8 cellular contexts compared by ENCODE assay signal in the genomic region with DNA sequence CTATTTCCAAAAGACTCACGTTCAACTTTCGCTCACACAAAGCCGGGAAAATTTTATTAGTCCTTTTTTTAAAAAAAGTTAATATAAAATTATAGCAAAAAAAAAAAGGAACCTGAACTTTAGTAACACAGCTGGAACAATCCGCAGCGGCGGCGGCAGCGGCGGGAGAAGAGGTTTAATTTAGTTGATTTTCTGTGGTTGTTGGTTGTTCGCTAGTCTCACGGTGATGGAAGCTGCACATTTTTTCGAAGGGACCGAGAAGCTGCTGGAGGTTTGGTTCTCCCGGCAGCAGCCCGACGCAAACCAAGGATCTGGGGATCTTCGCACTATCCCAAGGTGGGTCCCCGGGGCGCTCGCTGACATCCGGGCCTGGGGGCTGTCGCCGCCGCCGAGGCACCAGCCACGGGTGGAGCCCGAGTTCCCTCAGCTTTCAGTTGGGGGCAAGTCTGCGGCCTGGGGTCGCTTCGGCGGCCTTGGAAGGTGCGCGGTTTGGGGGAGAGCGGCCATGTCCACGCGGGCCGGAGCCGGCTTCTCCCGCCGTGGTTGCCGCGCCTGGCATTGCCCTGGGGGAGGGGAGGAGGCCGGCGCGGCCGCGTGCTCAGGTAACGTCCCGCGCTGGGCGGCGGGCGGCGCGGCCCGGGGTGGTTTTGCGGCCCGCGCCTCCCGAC. TPM values are rescaled to one million over a fixed set of nuclear protein-coding genes. Genes with fewer than 3 reads are reported as not detected.
DNase-seq lines count a peak whose midpoint lies in the region; ATAC-seq and TF ChIP-seq lines count a peak whose summit lies in the region.

No MANE protein-coding gene starts in this region.

- no peaks in the 10 kb centered on the region for H3K9me2 ChIP-seq in GM23248 (ENCODE audit: insufficient read depth)

- H3K36me3 Mint-ChIP-seq in glutamatergic neuron (ENCODE audit: unreplicated experiment) = no peaks in the 10 kb centered on the region

- H3K9ac ChIP-seq in GM23248 = peak overlapping the region; percentile 90

- intact Hi-C loops in posterior vena cava (cut with DNase I) = loop anchor here (2.0 to 10.0 kb wide), 2 partner anchors 60 kb away; partner anchors contain the start of gene CDK19 (in 2 of the 2)

- H3K27me3 ChIP-seq in GM23248 (replicated peaks; ENCODE audit: insufficient read depth) = no peaks in the 10 kb centered on the region

- WGBS in GM23248 (ENCODE audit: low coverage in 1 of 2, low lambda C conversion rate in 2 of 2, missing lambda C conversion rate in 2 of 2), 2 experiments = 1% methylated on average over 59 to 60 of the region's 60 CpGs

- H3K4me1 Mint-ChIP-seq in glutamatergic neuron (ENCODE audit: low read depth, unreplicated experiment) = peaks cover 14% of the 10 kb centered on the region

- H3K4me3 Mint-ChIP-seq in glutamatergic neuron (ENCODE audit: unreplicated experiment) = peak overlapping the region; percentile 97

- H3K4me2 ChIP-seq in GM23248 (ENCODE audit: unreplicated experiment) = peak overlapping the region; percentile 96

- in situ Hi-C loops in G401 (cut with HindIII; ENCODE audit: low sequenced_read_pairs) = loop anchor here (5.0 kb wide), 1 partner anchor 82 kb away; the partner anchor contains the start of gene GTF3C6
- in situ Hi-C loops in GM23248 (cut with MboI) = no loop called here

- DNase-seq in G401 (ENCODE audit: low spot score) = peak; percentile 40
- DNase-seq in GM23248 = peak; percentile 68
- peak; percentile 9 for DNase-seq in NCI-H226
- DNase-seq in activated effector memory CD4-positive, alpha-beta T cell treated with anti-CD3 and anti-CD28 coated beads, Interleukin-2, amount 50 U/mL, for 16 hours = peak; percentile 82
- DNase-seq in glutamatergic neuron = peak; percentile 69
- DNase-seq in posterior vena cava (ENCODE audit: low spot score) = peak; percentile 85
- no peak for DNase-seq in NCI-H510A treated with DMSO at 0.1 percent for 48 hours (lab: John Stamatoyannopoulos, UW)

- no peak for ATAC-seq in HG03457 (IDR thresholded peaks at IDR 0.05; ENCODE audit: unreplicated experiment)

- peak overlapping the region; percentile 97 for H3K27ac Mint-ChIP-seq in glutamatergic neuron (ENCODE audit: unreplicated experiment)

- H3F3A ChIP-seq in GM23248 (ENCODE audit: insufficient read depth) = peaks cover 26% of the 10 kb centered on the region

- peaks cover 52% of the 10 kb centered on the region for H3K79me2 ChIP-seq in GM23248 (ENCODE audit: insufficient read depth)

- no peaks in the 10 kb centered on the region for H3K36me3 ChIP-seq in GM23248 (ENCODE audit: low read depth)

- TF ChIP-seq CTCF in glutamatergic neuron (IDR thresholded peaks at IDR 0.05; ENCODE audit: partially characterized antibody, unreplicated experiment) = no peak

- peaks cover 13% of the 10 kb centered on the region; the same call in 1 of the 2 replicates for H4K20me1 ChIP-seq in GM23248 (ENCODE audit: insufficient read depth)

- H3K9me3 Mint-ChIP-seq in glutamatergic neuron (ENCODE audit: unreplicated experiment) = peaks cover 12% of the 10 kb centered on the region

- no peaks in the 10 kb centered on the region for H3K9me3 ChIP-seq in GM23248 (ENCODE audit: low read depth)

- peak overlapping the region; percentile 90 for H3K27ac ChIP-seq in GM23248

- peak overlapping the region; percentile 69 for H2AFZ ChIP-seq in GM23248

- peaks cover 10% of the 10 kb centered on the region for H3K27me3 Mint-ChIP-seq in glutamatergic neuron (ENCODE audit: unreplicated experiment)

- H3K4me1 ChIP-seq in GM23248 (ENCODE audit: insufficient read depth) = peaks cover 43% of the 10 kb centered on the region

- H3K4me3 ChIP-seq in GM23248 = peak overlapping the region; percentile 82

RNA-seq across cellular contexts. Expression of gene AMD1, which starts 0.4 kb away (rescaled TPM):
- 92.1 and 142 TPM in 2 replicates for total RNA-seq in G401 (2014; rRNA removed; shearing (Covaris generic))
- total RNA-seq in GM23248 (2014; rRNA removed; shearing (Covaris generic)) = 57.9 and 63.8 TPM in 2 replicates
- polyA plus RNA-seq in GM23248 (2016; fragmentation: Nextera tagmentation; extraction: Ambion mirVana) = 36.7 and 39.9 TPM in 2 replicates
- 26.1 TPM for total RNA-seq in glutamatergic neuron (ENCODE audit: unreplicated experiment)
- 10 to 100 TPM; 39.7 to 57.9 TPM for total RNA-seq in posterior vena cava

RNA-seq across cellular contexts. Expression of gene CDK19, which starts 59.7 kb away (rescaled TPM):
- 5.2 and 17.2 TPM in 2 replicates for total RNA-seq in G401 (2014; rRNA removed; shearing (Covaris generic))
- total RNA-seq in GM23248 (2014; rRNA removed; shearing (Covaris generic)) = 10.7 and 11.2 TPM in 2 replicates
- polyA plus RNA-seq in GM23248 (2016; fragmentation: Nextera tagmentation; extraction: Ambion mirVana) = 3.3 and 3.4 TPM in 2 replicates
- total RNA-seq in glutamatergic neuron (ENCODE audit: unreplicated experiment) (20.8 TPM), posterior vena cava (10 to 100 TPM; 12.0 to 12.7 TPM)
